Comparison of ENCODE assay signal across 7 cellular contexts in genomic region chr22:25909988-25910387, GRCh38.
"Had no signal": no experiment of that assay in that cellular context is flagged by ENCODE, and none has a peak within 500 bp of the region (broad histone marks: within the 10 kb centered on the region; RNA-seq: fewer than 3 reads in every experiment).

No MANE protein-coding gene starts in this region.

- H3K27me3 Mint-ChIP-seq: IgD-negative memory B cell had no signal

- DNase-seq: H9, HCEC 1CT had no signal

- FAIRE-seq: H1, H54, HepG2 had no signal

- H3K4me3 ChIP-seq: GM23338 had no signal

- H3K4me1 Mint-ChIP-seq: IgD-negative memory B cell had no signal

- H3K27ac Mint-ChIP-seq: GM23338, H9, IgD-negative memory B cell had no signal

- H2AFZ ChIP-seq: GM23338 had no signal

- H3K4me3 Mint-ChIP-seq: GM23338, H9, IgD-negative memory B cell had no signal

- ATAC-seq: GM23338, HepG2 had no signal

- H3K4me2 ChIP-seq: GM23338 had no signal

- H3K36me3 Mint-ChIP-seq: IgD-negative memory B cell had no signal
